Comparison of ENCODE assay signal across 28 cellular contexts in genomic region chr13:45086484-45086883, GRCh38. TPM values are rescaled to one million over a fixed set of nuclear protein-coding genes. Genes with fewer than 3 reads are reported as not detected.
DNase-seq lines count a peak whose midpoint lies in the region; ATAC-seq and TF ChIP-seq lines count a peak whose summit lies in the region.
"Had no signal": no experiment of that assay in that cellular context is flagged by ENCODE, and none has a peak within 500 bp of the region (broad histone marks: within the 10 kb centered on the region; RNA-seq: fewer than 3 reads in every experiment).

No MANE protein-coding gene starts in this region.

- peak in 1 of 2 experiments; percentile 95; a peak in 3 of 4 replicates for TF ChIP-seq EP300 in SK-N-SH (IDR thresholded peaks at IDR 0.05; ENCODE audit: borderline replicate concordance in 1 of 2, low read depth in 1 of 2, low read length in 1 of 2)

- peak overlapping the region; percentile 61 for H3K4me2 ChIP-seq in SK-N-SH

- no peaks in the 10 kb centered on the region for H3K4me1 ChIP-seq in HEK293 (ENCODE audit: control insufficient read depth, insufficient read depth, low read length)
- H3K4me1 ChIP-seq in SK-N-SH (ENCODE audit: control insufficient read depth in 1 of 2, insufficient read depth in 2 of 2, low read depth in 1 of 2, low read length in 1 of 2), result peaks cover 0 to 21% of the 10 kb centered on the region in 2 experiments; a peak in 1 of 4 replicates
- H3K4me1 ChIP-seq in SJCRH30, result no peaks in the 10 kb centered on the region
- H3K4me1 ChIP-seq: esophagus muscularis mucosa, transverse colon had no signal

- no peak overlapping the region for H3K9ac ChIP-seq in SK-N-SH

- H3K9me3 ChIP-seq in HEK293 (ENCODE audit: control insufficient read depth, insufficient read depth, low read depth, low read length) (no peaks in the 10 kb centered on the region), SK-N-SH (no peaks in the 10 kb centered on the region), SJCRH30 (replicated peaks) (no peaks in the 10 kb centered on the region)
- H3K9me3 ChIP-seq: esophagus muscularis mucosa, transverse colon had no signal

- H3K4me3 ChIP-seq in HEK293 (ENCODE audit: low read depth, low read length) (no peak overlapping the region), SK-N-SH (ENCODE audit: low read depth in 2 of 2, low read length in 1 of 2) (no peak overlapping the region), fibroblast of villous mesenchyme (ENCODE audit: low read depth, low read length) (no peak overlapping the region), SJCRH30 (no peak overlapping the region)
- H3K4me3 ChIP-seq: esophagus muscularis mucosa, K562, transverse colon had no signal

- H3K27ac ChIP-seq in HEK293 (ENCODE audit: extremely low read depth, low read depth, low read length), result no peak overlapping the region
- H3K27ac ChIP-seq in SK-N-SH (ENCODE audit: low read depth in 2 of 2, low read length in 1 of 2), result peak overlapping the region in 1 of 2 experiments; percentile 61; a peak in 2 of 4 replicates
- no peak overlapping the region for H3K27ac ChIP-seq in SJCRH30
- H3K27ac ChIP-seq: esophagus muscularis mucosa, transverse colon, VCaP had no signal

- ATAC-seq in GM21447 (IDR thresholded peaks at IDR 0.05; ENCODE audit: unreplicated experiment) (no peak), HG03097 (IDR thresholded peaks at IDR 0.05; ENCODE audit: low FRiP score, unreplicated experiment) (no peak)
- ATAC-seq: activated CD8-positive, alpha-beta memory T cell treated with anti-CD3 and anti-CD28 coated beads, Interleukin-2, amount 10 ng/mL, durations not matched to agents 7 days and 5 days; activated T-cell treated with anti-CD3 and anti-CD28 coated beads, Interleukin-2, amount 50 U/mL, for 72 hours; K562; left cardiac atrium; naive thymus-derived CD4-positive, alpha-beta T cell had no signal

- CTCF ChIA-PET in HEK293 (lab: Yijun Ruan, JAX), result no interaction called here
- CTCF ChIA-PET in SK-N-SH (lab: Yijun Ruan, JAX), result no interaction called here

- H3K36me3 ChIP-seq in HEK293 (ENCODE audit: control insufficient read depth in 2 of 2, insufficient read depth in 1 of 2, low read length in 2 of 2) (no peaks in the 10 kb centered on the region), SK-N-SH (replicated peaks in 1 of 2; ENCODE audit: control insufficient read depth in 1 of 2, insufficient read depth in 2 of 2, low read length in 1 of 2) (no peaks in the 10 kb centered on the region), SJCRH30 (no peaks in the 10 kb centered on the region)
- H3K36me3 ChIP-seq: esophagus muscularis mucosa, transverse colon had no signal

- DNase-seq in AG20443 (ENCODE audit: low spot score) (peak; percentile 72), SK-N-SH (no peak), fibroblast of villous mesenchyme (ENCODE audit: low read depth) (peak; percentile 91), NCI-H226 (no peak), SJCRH30 (no peak)
- DNase-seq: activated CD4-positive, alpha-beta T cell treated with anti-CD3 and anti-CD28 coated beads, Interleukin-2, amount 10 ng/mL, durations not matched to agents 24 days and 14 days; activated CD8-positive, alpha-beta memory T cell treated with anti-CD3 and anti-CD28 coated beads, Interleukin-2, amount 10 ng/mL, durations not matched to agents 7 days and 5 days; activated naive CD4-positive, alpha-beta T cell treated with anti-CD3 and anti-CD28 coated beads for 36 hours; activated T-cell treated with anti-CD3 and anti-CD28 coated beads, Interleukin-2, amount 50 U/mL, for 72 hours; amygdala; CD4-positive, alpha-beta memory T cell; cortex of kidney; DMS153; endodermal cell; left cardiac atrium; naive thymus-derived CD4-positive, alpha-beta T cell; NCI-H2171; NCI-H524 treated with DMSO at 0.1 percent for 48 hours; RPMI8226; small intestine; stimulated activated CD4-positive, alpha-beta T cell treated with anti-CD3 and anti-CD28 coated beads, Interleukin-1b, Interleukin-23, amount 100 ng/mL, for 48 hours; transverse colon had no signal

- no peak for TF ChIP-seq CTCF in HEK293 (tag by site-specific recombination; IDR thresholded peaks at IDR 0.05)
- TF ChIP-seq CTCF in SK-N-SH (IDR thresholded peaks at IDR 0.05), result no peak
- TF ChIP-seq CTCF in fibroblast of villous mesenchyme (IDR thresholded peaks at IDR 0.05; ENCODE audit: insufficient read depth, low read depth, low read length), result no peak

- H2AFZ ChIP-seq in SK-N-SH (ENCODE audit: low read depth), result no peak overlapping the region

- TF ChIP-seq RAD21 in SK-N-SH (IDR thresholded peaks at IDR 0.05; ENCODE audit: low read length), result no peak

- H3K9me2 ChIP-seq in SK-N-SH, result no peaks in the 10 kb centered on the region

- POLR2A ChIA-PET in HEK293 (lab: Yijun Ruan, JAX), result no interaction called here
- POLR2A ChIA-PET in SK-N-SH (lab: Yijun Ruan, JAX), result no interaction called here

- H3F3A ChIP-seq in SK-N-SH (replicated peaks; ENCODE audit: insufficient read depth), result peaks cover 8% of the 10 kb centered on the region

- no peaks in the 10 kb centered on the region for H3K79me2 ChIP-seq in SK-N-SH (ENCODE audit: insufficient read depth)

- WGBS in SK-N-SH (ENCODE audit: low lambda C conversion rate), result 22% methylated on average over 3 of the region's 3 CpGs

- no peaks in the 10 kb centered on the region for H3K27me3 ChIP-seq in SK-N-SH (ENCODE audit: insufficient read depth)
- no peaks in the 10 kb centered on the region for H3K27me3 ChIP-seq in SJCRH30
- H3K27me3 ChIP-seq: esophagus muscularis mucosa, transverse colon had no signal

- H4K20me1 ChIP-seq in SK-N-SH (ENCODE audit: insufficient read depth), result no peaks in the 10 kb centered on the region

TF ChIP-seq in HEK293, 187 proteins besides CTCF, POLR2A, EP300 and RAD21:
- no peak for TF ChIP-seq ZNF366 (tag by site-specific recombination; conservative IDR thresholded peaks at IDR 0.05)
- TF ChIP-seq, protein P1, sequence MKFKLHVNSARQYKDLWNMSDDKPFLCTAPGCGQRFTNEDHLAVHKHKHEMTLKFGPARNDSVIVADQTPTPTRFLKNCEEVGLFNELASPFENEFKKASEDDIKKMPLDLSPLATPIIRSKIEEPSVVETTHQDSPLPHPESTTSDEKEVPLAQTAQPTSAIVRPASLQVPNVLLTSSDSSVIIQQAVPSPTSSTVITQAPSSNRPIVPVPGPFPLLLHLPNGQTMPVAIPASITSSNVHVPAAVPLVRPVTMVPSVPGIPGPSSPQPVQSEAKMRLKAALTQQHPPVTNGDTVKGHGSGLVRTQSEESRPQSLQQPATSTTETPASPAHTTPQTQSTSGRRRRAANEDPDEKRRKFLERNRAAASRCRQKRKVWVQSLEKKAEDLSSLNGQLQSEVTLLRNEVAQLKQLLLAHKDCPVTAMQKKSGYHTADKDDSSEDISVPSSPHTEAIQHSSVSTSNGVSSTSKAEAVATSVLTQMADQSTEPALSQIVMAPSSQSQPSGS (tag by site-specific recombination; IDR thresholded peaks at IDR 0.05; ENCODE audit: low read depth), result 0 out of 2 replicates have a peak, but pooled peaks have one; percentile 22
TF ChIP-seq in HEK293: peak in this region for 1.

TF ChIP-seq in SK-N-SH, 30 proteins besides CTCF, POLR2A, EP300 and RAD21 (continues in another document):
- TF ChIP-seq RFX5 (IDR thresholded peaks at IDR 0.05; ENCODE audit: low read length) (no peak), SIN3A (IDR thresholded peaks at IDR 0.05; ENCODE audit: borderline replicate concordance, low read depth, low read length) (0 out of 2 replicates have a peak, but pooled peaks have one; percentile 44), TAF1 (IDR thresholded peaks at IDR 0.05; ENCODE audit: borderline replicate concordance, low read depth, low read length) (no peak), RCOR1 (IDR thresholded peaks at IDR 0.05; ENCODE audit: low read length) (no peak), USF1 (IDR thresholded peaks at IDR 0.05; ENCODE audit: borderline replicate concordance, low read depth) (0 out of 2 replicates have a peak, but pooled peaks have one; percentile 23), POLR2AphosphoS5 (IDR thresholded peaks at IDR 0.05; ENCODE audit: low read depth, low read length) (peak; percentile 81), USF2 (IDR thresholded peaks at IDR 0.05; ENCODE audit: borderline replicate concordance, low read depth, low read length) (no peak), FOXM1 (IDR thresholded peaks at IDR 0.05; ENCODE audit: low read depth) (peak; percentile 85), YY1 (IDR thresholded peaks at IDR 0.05; ENCODE audit: low read depth) (no peak)
- TF ChIP-seq, protein P2, sequence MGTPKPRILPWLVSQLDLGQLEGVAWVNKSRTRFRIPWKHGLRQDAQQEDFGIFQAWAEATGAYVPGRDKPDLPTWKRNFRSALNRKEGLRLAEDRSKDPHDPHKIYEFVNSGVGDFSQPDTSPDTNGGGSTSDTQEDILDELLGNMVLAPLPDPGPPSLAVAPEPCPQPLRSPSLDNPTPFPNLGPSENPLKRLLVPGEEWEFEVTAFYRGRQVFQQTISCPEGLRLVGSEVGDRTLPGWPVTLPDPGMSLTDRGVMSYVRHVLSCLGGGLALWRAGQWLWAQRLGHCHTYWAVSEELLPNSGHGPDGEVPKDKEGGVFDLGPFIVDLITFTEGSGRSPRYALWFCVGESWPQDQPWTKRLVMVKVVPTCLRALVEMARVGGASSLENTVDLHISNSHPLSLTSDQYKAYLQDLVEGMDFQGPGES (IDR thresholded peaks at IDR 0.05; ENCODE audit: low read depth, low read length), result no peak

RNA-seq across cellular contexts. Expression of gene GTF2F2, which starts 33.8 kb away (rescaled TPM):
- 24.2 and 30.3 TPM in 2 replicates for polyA plus RNA-seq in SK-N-SH (2012; rRNA removed)
- polyA plus RNA-seq in SK-N-SH (2012; cell fraction: cytosol; rRNA removed), result 33.5 and 51.5 TPM in 2 replicates
- polyA plus RNA-seq in SK-N-SH (2012; cell fraction: nucleus; rRNA removed), result 9.6 and 19.5 TPM in 2 replicates
- 24.2 and 38.0 TPM in 2 replicates for total RNA-seq in fibroblast of villous mesenchyme
- 25.0 and 28.0 TPM in 2 replicates for total RNA-seq in SJCRH30 (2014; rRNA removed; shearing (Covaris generic))

Comparison
In these comparisons a context has a peak if more than half of its experiments do, and no peak if none do; other contexts are left out.
1. DNase-seq: peak in AG20443 (single experiment) and fibroblast of villous mesenchyme (single experiment); none in SK-N-SH (single experiment), NCI-H226 (single experiment) and SJCRH30 (0 of 2).